20 cellular contexts compared by ENCODE assay signal in the genomic region with DNA sequence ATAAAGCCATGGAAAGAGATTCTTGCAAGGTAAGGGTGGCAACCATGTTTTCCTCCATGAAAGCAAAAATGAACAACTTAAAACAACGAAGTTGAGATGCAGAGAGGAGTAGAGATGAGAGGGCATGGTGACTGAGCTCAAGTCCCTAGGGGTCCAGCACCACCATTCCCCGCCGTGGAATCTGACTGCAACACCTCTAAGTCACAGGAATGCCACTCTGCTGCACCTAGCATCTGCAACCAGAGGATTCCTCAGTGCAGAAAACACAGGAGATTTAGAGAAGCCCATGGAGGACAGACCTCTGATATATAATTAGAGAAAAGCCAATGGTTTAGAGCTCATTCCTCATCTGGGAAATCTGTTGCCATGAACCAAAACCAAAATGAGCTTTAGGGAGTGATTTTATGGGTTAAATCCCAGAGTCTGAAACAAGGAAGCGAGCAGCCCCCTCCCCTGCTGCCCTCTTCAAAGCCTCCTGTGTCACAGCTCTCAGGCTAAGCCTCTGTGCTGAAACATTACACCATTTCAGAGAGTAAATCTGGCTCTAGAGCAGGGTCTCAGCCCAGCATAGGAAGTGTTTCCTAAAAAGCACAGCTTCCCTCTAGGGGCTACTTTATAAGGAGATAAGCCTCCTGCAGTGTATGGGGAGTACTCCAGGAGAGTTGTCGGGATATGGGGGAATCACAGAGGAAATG.
DNase-seq lines count a peak whose midpoint lies in the region; ATAC-seq and TF ChIP-seq lines count a peak whose summit lies in the region.
"Had no signal": no experiment of that assay in that cellular context is flagged by ENCODE, and none has a peak within 500 bp of the region (broad histone marks: within the 10 kb centered on the region; RNA-seq: fewer than 3 reads in every experiment).

No MANE protein-coding gene starts in this region.

- no peaks in the 10 kb centered on the region for H3K9me3 ChIP-seq in ectodermal cell (ENCODE audit: control insufficient read depth, low read length)
- H3K9me3 ChIP-seq: right lobe of liver, testis had no signal

- ATAC-seq in GM21447 (IDR thresholded peaks at IDR 0.05; ENCODE audit: unreplicated experiment) (no peak), HG03108 (IDR thresholded peaks at IDR 0.05; ENCODE audit: unreplicated experiment) (no peak)
- ATAC-seq in naive thymus-derived CD8-positive, alpha-beta T cell: no peak
- ATAC-seq: left ventricle myocardium superior, right lobe of liver had no signal

- H3K4me1 ChIP-seq in ectodermal cell (ENCODE audit: control insufficient read depth, insufficient read depth, low read length): peaks cover 31% of the 10 kb centered on the region
- H3K4me1 ChIP-seq: right lobe of liver had no signal

- 4 to 7% methylated on average over 5 of the region's 5 CpGs for WGBS in ectodermal cell, 2 experiments

- H3K36me3 ChIP-seq in H7 (replicated peaks; ENCODE audit: control insufficient read depth, insufficient read depth, low read length) (no peaks in the 10 kb centered on the region), ectodermal cell (ENCODE audit: control insufficient read depth, insufficient read depth, low read length) (no peaks in the 10 kb centered on the region)
- H3K36me3 ChIP-seq: right lobe of liver had no signal

- no peaks in the 10 kb centered on the region for H3K27me3 Mint-ChIP-seq in mesothelial cell of epicardium (ENCODE audit: low read depth)
- peaks cover 1 to 11% (median 3%) of the 10 kb centered on the region in 5 donors for H3K27me3 Mint-ChIP-seq in naive thymus-derived CD8-positive, alpha-beta T cell
- H3K27me3 Mint-ChIP-seq: CD4-positive, alpha-beta T cell had no signal

- peak; percentile 36 for DNase-seq in H7
- DNase-seq in NCI-H2227 (lab: John Stamatoyannopoulos, UW; ENCODE audit: unreplicated experiment): peak; percentile 22
- no peak for DNase-seq in mesothelial cell of epicardium (ENCODE audit: low spot score in 2 of 2, unreplicated experiment in 2 of 2)
- DNase-seq in activated CD4-positive, alpha-beta T cell treated with anti-CD3 and anti-CD28 coated beads for 4 hours: no peak
- no peak for DNase-seq in naive thymus-derived CD8-positive, alpha-beta T cell
- DNase-seq: activated CD4-positive, alpha-beta T cell treated with anti-CD3 and anti-CD28 coated beads, Interleukin-2, amount 50 U/mL, for 4 hours; activated gamma-delta T cell; CD4-positive, alpha-beta T cell; dorsolateral prefrontal cortex; erythroblast; foreskin melanocyte; Karpas-422; left ventricle myocardium superior; NCI-H1417 treated with DMSO at 0.1 percent for 48 hours; NCI-H446 treated with DMSO at 0.1 percent for 48 hours; right lobe of liver; testis had no signal

- no peaks in the 10 kb centered on the region for H3K9me3 Mint-ChIP-seq in mesothelial cell of epicardium
- peaks cover 4 to 42% (median 14%) of the 10 kb centered on the region in 9 donors for H3K9me3 Mint-ChIP-seq in naive thymus-derived CD8-positive, alpha-beta T cell

- peak overlapping the region; percentile 85 for H3K27ac ChIP-seq in ectodermal cell (ENCODE audit: insufficient read depth, low read depth, low read length, poor library complexity, severe bottlenecking)
- H3K27ac ChIP-seq: dorsolateral prefrontal cortex, right lobe of liver, testis had no signal

- H3K4me3 ChIP-seq in H7 (ENCODE audit: insufficient read depth, low read depth, low read length) (no peak overlapping the region), ectodermal cell (ENCODE audit: insufficient read depth, low read depth, low read length) (no peak overlapping the region)
- H3K4me3 ChIP-seq: dorsolateral prefrontal cortex, right lobe of liver, testis had no signal

- no peak for TF ChIP-seq CTCF in mesothelial cell of epicardium (IDR thresholded peaks at IDR 0.05; ENCODE audit: unreplicated experiment)

- H3K4me3 Mint-ChIP-seq in mesothelial cell of epicardium: no peak overlapping the region
- H3K4me3 Mint-ChIP-seq in naive thymus-derived CD8-positive, alpha-beta T cell: no peak overlapping the region
- H3K4me3 Mint-ChIP-seq: CD4-positive, alpha-beta T cell had no signal

- peaks cover 19% of the 10 kb centered on the region for H3K4me1 Mint-ChIP-seq in mesothelial cell of epicardium
- H3K4me1 Mint-ChIP-seq in naive thymus-derived CD8-positive, alpha-beta T cell: no peaks in the 10 kb centered on the region

- H3K36me3 Mint-ChIP-seq in mesothelial cell of epicardium: no peaks in the 10 kb centered on the region
- H3K36me3 Mint-ChIP-seq in naive thymus-derived CD8-positive, alpha-beta T cell: peaks cover 0 to 4% (median 0%) of the 10 kb centered on the region in 3 donors

- H3K27ac Mint-ChIP-seq in mesothelial cell of epicardium: peak overlapping the region; percentile 66
- H3K27ac Mint-ChIP-seq in naive thymus-derived CD8-positive, alpha-beta T cell: no peak overlapping the region
- H3K27ac Mint-ChIP-seq: CD4-positive, alpha-beta T cell had no signal

- no peaks in the 10 kb centered on the region for H3K27me3 ChIP-seq in H7 (ENCODE audit: control insufficient read depth, insufficient read depth, low read length)
- H3K27me3 ChIP-seq in ectodermal cell (ENCODE audit: control insufficient read depth, insufficient read depth, low read length, poor library complexity, severe bottlenecking): no peaks in the 10 kb centered on the region
- H3K27me3 ChIP-seq: right lobe of liver, testis had no signal

- POLR2A ChIA-PET in naive thymus-derived CD8-positive, alpha-beta T cell (lab: Charles Lee): no interaction called here

Comparison
In these comparisons a context has a peak if more than half of its experiments do, and no peak if none do; other contexts are left out.
1. DNase-seq: peak in H7 (single experiment) and NCI-H2227 (single experiment); none in mesothelial cell of epicardium (0 of 2), activated CD4-positive, alpha-beta T cell treated with anti-CD3 and anti-CD28 coated beads for 4 hours (0 of 2) and naive thymus-derived CD8-positive, alpha-beta T cell (0 of 10).